In the genomic region with DNA sequence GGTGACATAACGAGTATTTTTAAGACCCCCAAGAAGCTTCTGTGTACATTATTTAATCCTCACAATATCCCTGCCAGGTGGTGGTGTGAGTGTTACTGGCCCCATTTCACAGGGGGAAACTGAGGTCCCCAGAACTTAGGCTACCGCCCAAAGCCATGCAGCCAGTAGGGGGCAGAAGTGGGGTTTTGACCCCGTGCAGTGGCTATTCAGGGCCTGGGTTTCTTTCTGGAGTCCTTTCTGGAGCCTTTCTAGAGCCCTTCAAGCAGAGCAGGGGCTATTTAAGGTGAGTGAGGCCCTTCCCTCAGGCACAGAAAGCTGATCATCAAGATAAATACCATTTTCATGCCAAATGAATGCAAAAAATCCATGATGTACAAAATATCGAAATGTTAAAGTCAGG, we compare ENCODE assay signal across 21 cellular contexts. TPM values are rescaled to one million over a fixed set of nuclear protein-coding genes. Genes with fewer than 3 reads are reported as not detected.
A peak's percentile ranks its signal among the peaks of the same experiment; 100 is the strongest.
DNase-seq lines count a peak whose midpoint lies in the region; ATAC-seq and TF ChIP-seq lines count a peak whose summit lies in the region.
"Had no signal": no experiment of that assay in that cellular context is flagged by ENCODE, and none has a peak within 500 bp of the region (broad histone marks: within the 10 kb centered on the region; RNA-seq: fewer than 3 reads in every experiment).

No MANE protein-coding gene starts in this region.

- DNase-seq in activated CD8-positive, alpha-beta T cell treated with anti-CD3 and anti-CD28 coated beads for 36 hours, result no peak
- DNase-seq in activated CD8-positive, alpha-beta T cell treated with anti-CD3 and anti-CD28 coated beads, Interleukin-2, amount 10 ng/mL, durations not matched to agents 7 days and 5 days, result no peak
- DNase-seq in MM.1S, result no peak
- DNase-seq in endodermal cell, result no peak
- DNase-seq in spleen, result peak; percentile 29
- DNase-seq in EL, result no peak
- DNase-seq in NCI-H2227 treated with DMSO at 0.1 percent for 48 hours (lab: John Stamatoyannopoulos, UW), result no peak
- DNase-seq: activated gamma-delta T cell treated with Interleukin-2 at 50 U/mL for 16 hours, anterior cingulate cortex, cortex of kidney, esophagus squamous epithelium, MV-4-11, NCI-H2107, NCI-H69, occipital lobe, sigmoid colon, upper lobe of left lung had no signal

- no peak for ATAC-seq in activated CD8-positive, alpha-beta T cell treated with anti-CD3 and anti-CD28 coated beads for 36 hours
- ATAC-seq in activated CD8-positive, alpha-beta T cell treated with anti-CD3 and anti-CD28 coated beads, Interleukin-2, amount 10 ng/mL, durations not matched to agents 7 days and 5 days, result no peak
- ATAC-seq in HG02678 (IDR thresholded peaks at IDR 0.05; ENCODE audit: unreplicated experiment), result no peak

- H3K4me2 ChIP-seq in MM.1S (ENCODE audit: low read depth, low read length), result no peak overlapping the region
- H3K4me2 ChIP-seq: hepatocyte had no signal

- H3K27me3 ChIP-seq in MM.1S (replicated peaks; ENCODE audit: insufficient read depth, low read length) (no peaks in the 10 kb centered on the region), endodermal cell (ENCODE audit: control insufficient read depth, insufficient read depth, low read length, poor library complexity, severe bottlenecking) (no peaks in the 10 kb centered on the region), spleen (replicated peaks in 1 of 7) (peaks cover 0 to 3% (median 0%) of the 10 kb centered on the region in 7 donors)
- H3K27me3 ChIP-seq: sigmoid colon, upper lobe of left lung had no signal

- intact Hi-C loops in activated CD8-positive, alpha-beta T cell treated with anti-CD3 and anti-CD28 coated beads for 36 hours (cut with micrococcal nuclease), result no loop called here
- intact Hi-C loops in spleen (cut with DNase I; ENCODE audit: low total_unique reads), result no loop called here

- H3K79me2 ChIP-seq in MM.1S (ENCODE audit: low read length), result no peaks in the 10 kb centered on the region
- H3K79me2 ChIP-seq: hepatocyte had no signal

- H2AFZ ChIP-seq in MM.1S (ENCODE audit: low read length), result no peak overlapping the region
- H2AFZ ChIP-seq: hepatocyte had no signal

- no peaks in the 10 kb centered on the region for H3K4me1 Mint-ChIP-seq in activated CD8-positive, alpha-beta T cell treated with anti-CD3 and anti-CD28 coated beads for 36 hours (ENCODE audit: low read depth)
- H3K4me1 Mint-ChIP-seq in activated CD8-positive, alpha-beta T cell treated with anti-CD3 and anti-CD28 coated beads, Interleukin-2, amount 10 ng/mL, durations not matched to agents 7 days and 5 days (ENCODE audit: low read depth), result peaks cover 2% of the 10 kb centered on the region
- H3K4me1 Mint-ChIP-seq in endodermal cell, result peaks cover 15% of the 10 kb centered on the region

- H3K9me2 ChIP-seq in MM.1S (replicated peaks; ENCODE audit: insufficient read depth, low read length), result no peaks in the 10 kb centered on the region

- H3F3A ChIP-seq in MM.1S (ENCODE audit: insufficient read depth, low read length), result no peaks in the 10 kb centered on the region

- H3K9ac ChIP-seq in MM.1S (ENCODE audit: low read length) (no peak overlapping the region), endodermal cell (ENCODE audit: extremely low read depth, low read length, poor library complexity, severe bottlenecking) (no peak overlapping the region)

- no peak overlapping the region for H3K27ac ChIP-seq in MM.1S (ENCODE audit: low read length)
- no peak overlapping the region for H3K27ac ChIP-seq in endodermal cell (ENCODE audit: low read depth, low read length)
- no peak overlapping the region for H3K27ac ChIP-seq in spleen
- H3K27ac ChIP-seq: esophagus squamous epithelium, hepatocyte, upper lobe of left lung, VCaP had no signal

- WGBS in endodermal cell (ENCODE audit: insufficient coverage in 1 of 2, insufficient read length in 1 of 2), 2 experiments, result 86 to 100% methylated on average over 1 to 4 of the region's 4 CpGs
- WGBS in spleen, 5 donors, result 82 to 96% (median 84%) methylated on average over 3 to 4 of the region's 4 CpGs

- CTCF ChIA-PET in activated CD8-positive, alpha-beta T cell treated with anti-CD3 and anti-CD28 coated beads for 36 hours (lab: Charles Lee), result interaction anchor here (1.4 kb wide), 1 partner anchor 12 kb away, joined by 3 read pairs; no protein-coding TSS in a partner anchor
- CTCF ChIA-PET in activated CD8-positive, alpha-beta T cell treated with anti-CD3 and anti-CD28 coated beads, Interleukin-2, amount 10 ng/mL, durations not matched to agents 7 days and 5 days (lab: Charles Lee), result no interaction called here

- H3K36me3 ChIP-seq in MM.1S (replicated peaks; ENCODE audit: insufficient read depth, low read length), result no peaks in the 10 kb centered on the region
- no peaks in the 10 kb centered on the region for H3K36me3 ChIP-seq in endodermal cell (ENCODE audit: control insufficient read depth, insufficient read depth, low read length)
- H3K36me3 ChIP-seq in spleen, result no peaks in the 10 kb centered on the region
- H3K36me3 ChIP-seq: esophagus squamous epithelium, sigmoid colon, upper lobe of left lung had no signal

- H3K27ac Mint-ChIP-seq in activated CD8-positive, alpha-beta T cell treated with anti-CD3 and anti-CD28 coated beads for 36 hours, result no peak overlapping the region
- H3K27ac Mint-ChIP-seq in activated CD8-positive, alpha-beta T cell treated with anti-CD3 and anti-CD28 coated beads, Interleukin-2, amount 10 ng/mL, durations not matched to agents 7 days and 5 days, result no peak overlapping the region
- H3K27ac Mint-ChIP-seq in endodermal cell, result no peak overlapping the region

- TF ChIP-seq CTCF in activated CD8-positive, alpha-beta T cell treated with anti-CD3 and anti-CD28 coated beads for 36 hours (IDR thresholded peaks at IDR 0.05), result peak; percentile 48
- peak; percentile 47 for TF ChIP-seq CTCF in MM.1S (IDR thresholded peaks at IDR 0.05; ENCODE audit: low read length)
- TF ChIP-seq CTCF in endodermal cell (conservative IDR thresholded peaks at IDR 0.05), result peak; percentile 61
- TF ChIP-seq CTCF in spleen (IDR thresholded peaks at IDR 0.05 in 8 of 11, conservative IDR thresholded peaks at IDR 0.05 in 3 of 11), result no peak

- H3K9me3 Mint-ChIP-seq in activated CD8-positive, alpha-beta T cell treated with anti-CD3 and anti-CD28 coated beads for 36 hours, result no peaks in the 10 kb centered on the region
- no peaks in the 10 kb centered on the region for H3K9me3 Mint-ChIP-seq in activated CD8-positive, alpha-beta T cell treated with anti-CD3 and anti-CD28 coated beads, Interleukin-2, amount 10 ng/mL, durations not matched to agents 7 days and 5 days (ENCODE audit: insufficient read depth)
- no peaks in the 10 kb centered on the region for H3K9me3 Mint-ChIP-seq in endodermal cell

- H3K4me1 ChIP-seq in MM.1S (ENCODE audit: low read length) (no peaks in the 10 kb centered on the region), endodermal cell (ENCODE audit: control insufficient read depth, insufficient read depth, low read length) (peaks cover 8% of the 10 kb centered on the region), spleen (peaks cover 11 to 82% (median 52%) of the 10 kb centered on the region in 6 donors)
- H3K4me1 ChIP-seq: esophagus squamous epithelium, upper lobe of left lung had no signal

- no peak overlapping the region for H3K4me3 Mint-ChIP-seq in activated CD8-positive, alpha-beta T cell treated with anti-CD3 and anti-CD28 coated beads for 36 hours
- no peak overlapping the region for H3K4me3 Mint-ChIP-seq in activated CD8-positive, alpha-beta T cell treated with anti-CD3 and anti-CD28 coated beads, Interleukin-2, amount 10 ng/mL, durations not matched to agents 7 days and 5 days
- H3K4me3 Mint-ChIP-seq in endodermal cell, result no peak overlapping the region

- POLR2A ChIA-PET in activated CD8-positive, alpha-beta T cell treated with anti-CD3 and anti-CD28 coated beads for 36 hours (lab: Charles Lee), result interaction anchor here (0.7 to 1.1 kb wide), 2 partner anchors 63 to 126 kb away, joined by 3 read pairs; no protein-coding TSS in a partner anchor
- POLR2A ChIA-PET in activated CD8-positive, alpha-beta T cell treated with anti-CD3 and anti-CD28 coated beads, Interleukin-2, amount 10 ng/mL, durations not matched to agents 7 days and 5 days (lab: Charles Lee), result no interaction called here

- no peak for TF ChIP-seq POLR2A in spleen (IDR thresholded peaks at IDR 0.05)

- H3K9me3 ChIP-seq in MM.1S (replicated peaks; ENCODE audit: insufficient read depth, low read length), result no peaks in the 10 kb centered on the region
- H3K9me3 ChIP-seq in endodermal cell (ENCODE audit: control insufficient read depth, low read length), result no peaks in the 10 kb centered on the region
- H3K9me3 ChIP-seq in spleen, result no peaks in the 10 kb centered on the region
- H3K9me3 ChIP-seq: esophagus squamous epithelium, sigmoid colon, upper lobe of left lung had no signal

- no peaks in the 10 kb centered on the region for H4K20me1 ChIP-seq in MM.1S (ENCODE audit: insufficient read depth, low read length)

- no peaks in the 10 kb centered on the region for H3K36me3 Mint-ChIP-seq in activated CD8-positive, alpha-beta T cell treated with anti-CD3 and anti-CD28 coated beads for 36 hours (ENCODE audit: low read depth)
- H3K36me3 Mint-ChIP-seq in activated CD8-positive, alpha-beta T cell treated with anti-CD3 and anti-CD28 coated beads, Interleukin-2, amount 10 ng/mL, durations not matched to agents 7 days and 5 days (ENCODE audit: low read depth), result no peaks in the 10 kb centered on the region
- H3K36me3 Mint-ChIP-seq in endodermal cell (ENCODE audit: low read depth), result no peaks in the 10 kb centered on the region

- H3K27me3 Mint-ChIP-seq in activated CD8-positive, alpha-beta T cell treated with anti-CD3 and anti-CD28 coated beads for 36 hours, result no peaks in the 10 kb centered on the region
- H3K27me3 Mint-ChIP-seq in activated CD8-positive, alpha-beta T cell treated with anti-CD3 and anti-CD28 coated beads, Interleukin-2, amount 10 ng/mL, durations not matched to agents 7 days and 5 days (ENCODE audit: low read depth), result no peaks in the 10 kb centered on the region
- H3K27me3 Mint-ChIP-seq in endodermal cell (ENCODE audit: insufficient read depth), result no peaks in the 10 kb centered on the region

- H3K4me3 ChIP-seq in MM.1S (ENCODE audit: low read length) (no peak overlapping the region), endodermal cell (ENCODE audit: low read length) (no peak overlapping the region), spleen (no peak overlapping the region)
- H3K4me3 ChIP-seq: esophagus squamous epithelium, hepatocyte, sigmoid colon, upper lobe of left lung had no signal

RNA-seq across cellular contexts. Expression of gene CTCFL, which starts 59.0 kb away (rescaled TPM):
- not detected for total RNA-seq in activated CD8-positive, alpha-beta T cell treated with anti-CD3 and anti-CD28 coated beads for 36 hours
- not detected for total RNA-seq in activated CD8-positive, alpha-beta T cell treated with anti-CD3 and anti-CD28 coated beads, Interleukin-2, amount 10 ng/mL, durations not matched to agents 7 days and 5 days
- total RNA-seq in endodermal cell (1 to 10 TPM in 1 of 2 donors, under 1 TPM in 1; 0.33 to 1.4 TPM), spleen (under 1 TPM in 1 of 7 donors, not detected in 6; 0.26 TPM)
- polyA plus RNA-seq in endodermal cell (2013, experiment 1 of 2), result 0.28 TPM
- polyA plus RNA-seq in endodermal cell (2013, experiment 2 of 2), result 0.46 TPM
- under 1 TPM in 2 of 3 donors, not detected in 1; 0.23 to 0.45 TPM for polyA plus RNA-seq in spleen
- total RNA-seq: hepatocyte, kidney, occipital lobe had no signal
- polyA plus RNA-seq: hepatocyte, sigmoid colon had no signal

Comparison
In these comparisons a context has a peak if more than half of its experiments do, and no peak if none do; other contexts are left out.
1. CTCF ChIP-seq: peak in activated CD8-positive, alpha-beta T cell treated with anti-CD3 and anti-CD28 coated beads for 36 hours (single experiment), MM.1S (single experiment) and endodermal cell (single experiment); none in spleen (0 of 11).